14 cellular contexts compared by ENCODE assay signal in genomic region chr1:221987860-221988520, GRCh38.
DNase-seq lines count a peak whose midpoint lies in the region; ATAC-seq and TF ChIP-seq lines count a peak whose summit lies in the region.
"Had no signal": no experiment of that assay in that cellular context is flagged by ENCODE, and none has a peak within 500 bp of the region (broad histone marks: within the 10 kb centered on the region; RNA-seq: fewer than 3 reads in every experiment).

No MANE protein-coding gene starts in this region.

- H3K27ac Mint-ChIP-seq in activated CD8-positive, alpha-beta T cell treated with anti-CD3 and anti-CD28 coated beads for 36 hours, result no peak overlapping the region
- H3K27ac Mint-ChIP-seq: CD4-positive, CD25-positive, alpha-beta regulatory T cell; dendritic cell treated with granulocyte-macrophage colony-stimulating factor and Interleukin-4, amounts not matched to agents 40 ng/mL and 50 ng/mL, for 4 days; stimulated activated memory B cell treated with anti-CD40 and anti-IgM and Interleukin-4, amounts not matched to agents 10 μg/mL and 1 μg/mL and 100 μg/mL, for 72 hours had no signal

- ATAC-seq in Right ventricle myocardium inferior (peak; percentile 34), esophagus mucosa (peak; percentile 96)
- ATAC-seq in activated CD8-positive, alpha-beta T cell treated with anti-CD3 and anti-CD28 coated beads for 36 hours, result no peak
- ATAC-seq: stimulated activated memory B cell treated with anti-CD40 and anti-IgM and Interleukin-4, amounts not matched to agents 10 μg/mL and 1 μg/mL and 100 μg/mL, for 72 hours had no signal

- H3K27me3 ChIP-seq in right atrium auricular region (no peaks in the 10 kb centered on the region), Karpas-422 (ENCODE audit: low read length) (no peaks in the 10 kb centered on the region)

- H3K4me2 ChIP-seq in Karpas-422 (ENCODE audit: low read depth, low read length, poor library complexity, severe bottlenecking), result no peak overlapping the region

- H3K27ac ChIP-seq in right atrium auricular region, result peak overlapping the region in 1 of 2 donors; percentile 1
- no peak overlapping the region for H3K27ac ChIP-seq in Karpas-422 (ENCODE audit: low read length)
- H3K27ac ChIP-seq: SK-N-MC had no signal

- H3K36me3 ChIP-seq in right atrium auricular region (no peaks in the 10 kb centered on the region), Karpas-422 (ENCODE audit: insufficient read depth, low read length) (no peaks in the 10 kb centered on the region)

- no peak for TF ChIP-seq CTCF in right atrium auricular region (IDR thresholded peaks at IDR 0.05)
- no peak for TF ChIP-seq CTCF in activated CD8-positive, alpha-beta T cell treated with anti-CD3 and anti-CD28 coated beads for 36 hours (IDR thresholded peaks at IDR 0.05)

- H3K27me3 Mint-ChIP-seq in activated CD8-positive, alpha-beta T cell treated with anti-CD3 and anti-CD28 coated beads for 36 hours, result peaks cover 7% of the 10 kb centered on the region
- H3K27me3 Mint-ChIP-seq: dendritic cell treated with granulocyte-macrophage colony-stimulating factor and Interleukin-4, amounts not matched to agents 40 ng/mL and 50 ng/mL, for 4 days; stimulated activated memory B cell treated with anti-CD40 and anti-IgM and Interleukin-4, amounts not matched to agents 10 μg/mL and 1 μg/mL and 100 μg/mL, for 72 hours had no signal

- H3K9ac ChIP-seq in Karpas-422 (ENCODE audit: low read length), result no peak overlapping the region

- H3K9me3 ChIP-seq in right atrium auricular region, result no peaks in the 10 kb centered on the region
- no peaks in the 10 kb centered on the region for H3K9me3 ChIP-seq in Karpas-422 (ENCODE audit: low read length)

- H3K4me1 ChIP-seq in right atrium auricular region, result no peaks in the 10 kb centered on the region
- no peaks in the 10 kb centered on the region for H3K4me1 ChIP-seq in Karpas-422 (ENCODE audit: low read length)

- no peak overlapping the region for H3K4me3 Mint-ChIP-seq in activated CD8-positive, alpha-beta T cell treated with anti-CD3 and anti-CD28 coated beads for 36 hours
- H3K4me3 Mint-ChIP-seq: CD4-positive, CD25-positive, alpha-beta regulatory T cell; dendritic cell treated with granulocyte-macrophage colony-stimulating factor and Interleukin-4, amounts not matched to agents 40 ng/mL and 50 ng/mL, for 4 days; stimulated activated memory B cell treated with anti-CD40 and anti-IgM and Interleukin-4, amounts not matched to agents 10 μg/mL and 1 μg/mL and 100 μg/mL, for 72 hours had no signal

- intact Hi-C loops in Right ventricle myocardium inferior (cut with DNase I), result no loop called here
- intact Hi-C loops in activated CD8-positive, alpha-beta T cell treated with anti-CD3 and anti-CD28 coated beads for 36 hours (cut with micrococcal nuclease), result no loop called here

- no peaks in the 10 kb centered on the region for H3K36me3 Mint-ChIP-seq in activated CD8-positive, alpha-beta T cell treated with anti-CD3 and anti-CD28 coated beads for 36 hours (ENCODE audit: low read depth)
- H3K36me3 Mint-ChIP-seq: CD4-positive, CD25-positive, alpha-beta regulatory T cell; stimulated activated memory B cell treated with anti-CD40 and anti-IgM and Interleukin-4, amounts not matched to agents 10 μg/mL and 1 μg/mL and 100 μg/mL, for 72 hours had no signal

- no peaks in the 10 kb centered on the region for H4K20me1 ChIP-seq in Karpas-422 (ENCODE audit: insufficient read depth, low read depth, low read length)

- peaks cover 13% of the 10 kb centered on the region for H3K4me1 Mint-ChIP-seq in activated CD8-positive, alpha-beta T cell treated with anti-CD3 and anti-CD28 coated beads for 36 hours (ENCODE audit: low read depth)

- CTCF ChIA-PET in activated CD8-positive, alpha-beta T cell treated with anti-CD3 and anti-CD28 coated beads for 36 hours (lab: Charles Lee), result interaction anchor here (1.2 to 1.3 kb wide), 2 partner anchors 21 to 468 kb away, joined by 3 to 4 read pairs; no protein-coding TSS in a partner anchor

- H2AFZ ChIP-seq in Karpas-422 (ENCODE audit: low read length), result no peak overlapping the region

- H3K9me2 ChIP-seq in Karpas-422 (replicated peaks; ENCODE audit: insufficient read depth, low read length), result no peaks in the 10 kb centered on the region

- no peaks in the 10 kb centered on the region for H3K79me2 ChIP-seq in Karpas-422 (ENCODE audit: low read length)

- no peak overlapping the region for H3K4me3 ChIP-seq in right atrium auricular region
- H3K4me3 ChIP-seq in Karpas-422 (ENCODE audit: low read length), result no peak overlapping the region
- H3K4me3 ChIP-seq: SK-N-MC had no signal

- peaks cover 5% of the 10 kb centered on the region for H3K9me3 Mint-ChIP-seq in activated CD8-positive, alpha-beta T cell treated with anti-CD3 and anti-CD28 coated beads for 36 hours
- H3K9me3 Mint-ChIP-seq: dendritic cell treated with granulocyte-macrophage colony-stimulating factor and Interleukin-4, amounts not matched to agents 40 ng/mL and 50 ng/mL, for 4 days; stimulated activated memory B cell treated with anti-CD40 and anti-IgM and Interleukin-4, amounts not matched to agents 10 μg/mL and 1 μg/mL and 100 μg/mL, for 72 hours had no signal

- DNase-seq in Right ventricle myocardium inferior (ENCODE audit: missing footprints) (no peak), right atrium auricular region (ENCODE audit: low spot score) (no peak), NCI-H82 treated with DMSO at 0.1 percent for 48 hours (lab: John Stamatoyannopoulos, UW; ENCODE audit: unreplicated experiment) (peak; percentile 55), stromal cell of bone marrow (ENCODE audit: low read depth) (peak; percentile 73), C1 segment of cervical spinal cord (lab: John Stamatoyannopoulos, UW) (no peak), Karpas-422 (no peak)
- DNase-seq in activated CD8-positive, alpha-beta T cell treated with anti-CD3 and anti-CD28 coated beads for 36 hours, result no peak
- DNase-seq: CD4-positive, CD25-positive, alpha-beta regulatory T cell; kidney glomerular epithelial cell; retina had no signal

- POLR2A ChIA-PET in activated CD8-positive, alpha-beta T cell treated with anti-CD3 and anti-CD28 coated beads for 36 hours (lab: Charles Lee), result no interaction called here

Comparison
In these comparisons a context has a peak if more than half of its experiments do, and no peak if none do; other contexts are left out.
1. DNase-seq: peak in NCI-H82 treated with DMSO at 0.1 percent for 48 hours (single experiment) and stromal cell of bone marrow (single experiment); none in Right ventricle myocardium inferior (single experiment), right atrium auricular region (single experiment), C1 segment of cervical spinal cord (0 of 14), Karpas-422 (single experiment) and activated CD8-positive, alpha-beta T cell treated with anti-CD3 and anti-CD28 coated beads for 36 hours (single experiment).